Comparison of ENCODE assay signal across 15 cellular contexts in genomic region chr1:18111605-18112297, GRCh38. TPM values are rescaled to one million over a fixed set of nuclear protein-coding genes. Genes with fewer than 3 reads are reported as not detected.
"Had no signal": no experiment of that assay in that cellular context is flagged by ENCODE, and none has a peak within 500 bp of the region (broad histone marks: within the 10 kb centered on the region; RNA-seq: fewer than 3 reads in every experiment).

No MANE protein-coding gene starts in this region.

- H3K9me3 ChIP-seq: colonic mucosa, heart right ventricle, neutrophil, right atrium auricular region, transverse colon had no signal

- H3K4me3 Mint-ChIP-seq: activated B cell treated with CpG ODN at 0.5 μM for 24 hours; T-helper 1 cell treated with Interleukin-12 subunit alpha and Interleukin-12 subunit beta and Interleukin-4 antibody, amounts not matched to agents 30 μg/mL and 1 μg/mL, for 36 hours had no signal

- DNase-seq: activated B cell treated with CpG ODN at 0.5 μM for 24 hours; activated CD4-positive, alpha-beta T cell treated with anti-CD3 and anti-CD28 coated beads, Interleukin-2, amount 50 U/mL, for 1 hour; activated effector memory CD4-positive, alpha-beta T cell treated with Interleukin-2 at 50 U/mL for 16 hours; effector CD4-positive, alpha-beta T cell; kidney glomerular epithelial cell; stimulated activated naive CD4-positive, alpha-beta T cell had no signal

- H3K9me3 Mint-ChIP-seq: activated B cell treated with CpG ODN at 0.5 μM for 24 hours; activated naive CD4-positive, alpha-beta T cell treated with anti-CD3 and anti-CD28 coated beads, Interleukin-2, amount 50 U/mL, for 24 hours; T-helper 1 cell treated with Interleukin-12 subunit alpha and Interleukin-12 subunit beta and Interleukin-4 antibody, amounts not matched to agents 30 μg/mL and 1 μg/mL, for 36 hours had no signal

- H3K27ac ChIP-seq: colonic mucosa, neutrophil, right atrium auricular region, transverse colon had no signal

- H3K27ac Mint-ChIP-seq: activated B cell treated with CpG ODN at 0.5 μM for 24 hours; activated naive CD4-positive, alpha-beta T cell treated with anti-CD3 and anti-CD28 coated beads, Interleukin-2, amount 50 U/mL, for 24 hours; T-helper 1 cell treated with Interleukin-12 subunit alpha and Interleukin-12 subunit beta and Interleukin-4 antibody, amounts not matched to agents 30 μg/mL and 1 μg/mL, for 36 hours had no signal

- H3K36me3 Mint-ChIP-seq: activated naive CD4-positive, alpha-beta T cell treated with anti-CD3 and anti-CD28 coated beads, Interleukin-2, amount 50 U/mL, for 24 hours had no signal

- H3K4me3 ChIP-seq: colonic mucosa, smooth muscle cell had no signal

- H3K36me3 ChIP-seq: colonic mucosa, heart right ventricle, neutrophil, right atrium auricular region, transverse colon had no signal

RNA-seq across cellular contexts. Expression of gene IGSF21, which starts 4.2 kb away (rescaled TPM):
- total RNA-seq: activated B cell treated with CpG ODN at 0.5 μM for 24 hours; activated CD8-positive, alpha-beta memory T cell treated with anti-CD3 and anti-CD28 coated beads for 36 hours; smooth muscle cell had no signal
- polyA plus RNA-seq: smooth muscle cell had no signal
